ENCODE assay signal across 20 cellular contexts in the genomic region with DNA sequence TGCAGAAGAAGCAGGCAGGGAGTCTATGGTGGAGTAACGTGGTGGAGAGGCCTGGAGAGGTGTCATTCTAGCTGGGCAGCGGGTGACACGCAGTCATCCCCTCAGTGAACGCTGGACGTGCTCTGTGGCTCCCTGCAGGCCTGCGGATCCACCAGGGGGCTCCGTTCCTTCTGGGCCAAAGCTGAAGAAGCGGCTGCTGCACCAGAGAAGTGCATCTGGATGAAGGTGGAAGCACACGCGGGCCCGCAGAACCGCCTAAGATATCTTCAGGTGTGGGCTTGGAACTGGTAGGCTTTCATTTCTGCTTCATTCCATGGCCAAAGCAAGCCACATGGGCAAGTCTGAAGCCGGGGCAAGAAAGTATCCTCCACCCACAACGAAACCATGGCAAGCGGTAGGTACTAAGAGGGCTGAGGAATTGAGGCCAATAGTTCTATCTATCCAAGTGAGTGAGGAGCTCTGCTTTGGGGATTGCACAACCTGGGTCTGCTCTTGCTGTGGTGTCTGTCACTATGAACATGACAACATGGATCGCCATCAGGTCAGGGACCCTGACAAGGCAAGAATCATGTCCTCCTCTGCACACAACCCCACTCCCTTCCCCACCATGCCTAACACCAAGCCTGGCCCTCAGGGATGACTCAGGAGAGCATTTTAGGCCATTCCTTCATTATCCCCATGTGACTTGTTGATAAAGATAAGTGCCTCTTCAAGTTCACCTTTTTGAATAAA.
DNase-seq lines count a peak whose midpoint lies in the region; ATAC-seq, FAIRE-seq and TF ChIP-seq lines count a peak whose summit lies in the region.
"Had no signal": no experiment of that assay in that cellular context is flagged by ENCODE, and none has a peak within 500 bp of the region (broad histone marks: within the 10 kb centered on the region; RNA-seq: fewer than 3 reads in every experiment).

No MANE protein-coding gene starts in this region.

- ATAC-seq in GM23338 (peak; percentile 76), HG03039 (IDR thresholded peaks at IDR 0.05; ENCODE audit: unreplicated experiment) (no peak), GM18498 (IDR thresholded peaks at IDR 0.05; ENCODE audit: unreplicated experiment) (no peak)
- ATAC-seq: psoas muscle; stimulated activated naive B cell treated with anti-CD40 and anti-IgM and Interleukin-4, amounts not matched to agents 10 μg/mL and 1 μg/mL and 100 μg/mL, for 72 hours had no signal

- no TSS peak for BruUV-seq in Calu3 (replicated peaks; lab: Mats Ljungman, UMichigan)

- no peaks in the 10 kb centered on the region for H3K79me2 ChIP-seq in GM23338 (replicated peaks; ENCODE audit: insufficient read depth)

- no peaks in the 10 kb centered on the region for H4K20me1 ChIP-seq in GM23338 (replicated peaks; ENCODE audit: insufficient read depth)

- FAIRE-seq in HTR-8/SVneo (lab: Jason Lieb, UNC), result no peak

- H3K27me3 ChIP-seq in GM23338 (ENCODE audit: insufficient read depth), result no peaks in the 10 kb centered on the region
- H3K27me3 ChIP-seq: cardiac muscle cell, upper lobe of left lung had no signal

- H3K27me3 Mint-ChIP-seq in Calu3 (ENCODE audit: unreplicated experiment) (peaks cover 63% of the 10 kb centered on the region), GM23338 (ENCODE audit: insufficient read depth, low read depth, poor library complexity) (peaks cover 2% of the 10 kb centered on the region), glutamatergic neuron (ENCODE audit: unreplicated experiment) (peaks cover 2% of the 10 kb centered on the region)

- no peak overlapping the region for H3K4me3 Mint-ChIP-seq in Calu3 (ENCODE audit: low read depth, unreplicated experiment)
- no peak overlapping the region for H3K4me3 Mint-ChIP-seq in GM23338
- no peak overlapping the region for H3K4me3 Mint-ChIP-seq in glutamatergic neuron (ENCODE audit: unreplicated experiment)
- H3K4me3 Mint-ChIP-seq: memory B cell; nephron; stimulated activated naive B cell treated with anti-CD40 and anti-IgM and Interleukin-4, amounts not matched to agents 10 μg/mL and 1 μg/mL and 100 μg/mL, for 72 hours; T-helper 1 cell treated with Interleukin-12 subunit alpha and Interleukin-12 subunit beta and Interleukin-4 antibody, amounts not matched to agents 30 μg/mL and 1 μg/mL, for 36 hours had no signal

- intact Hi-C loops in Calu3 (cut with micrococcal nuclease; ENCODE audit: unreplicated experiment), result no loop called here

- TF ChIP-seq CTCF in Calu3 (IDR thresholded peaks at IDR 0.05; ENCODE audit: unreplicated experiment) (peak; percentile 37), GM23338 (conservative IDR thresholded peaks at IDR 0.05; ENCODE audit: low read depth in 2 of 2) (peak; percentile 49 to 65), glutamatergic neuron (IDR thresholded peaks at IDR 0.05; ENCODE audit: partially characterized antibody, unreplicated experiment) (no peak)

- H3K27ac ChIP-seq in GM23338 (ENCODE audit: low read depth), result peak overlapping the region; percentile 21
- H3K27ac ChIP-seq: cardiac muscle cell, GM23248, psoas muscle, upper lobe of left lung had no signal

- DNase-seq in Calu3 (no peak), GM23338 (ENCODE audit: low spot score) (peak; percentile 56), SK-N-DZ (ENCODE audit: low spot score) (peak; percentile 9), islet precursor cell (peak; percentile 90), glutamatergic neuron (no peak), HTR-8/SVneo (ENCODE audit: insufficient read length, low spot score) (no peak)
- DNase-seq: activated T-cell treated with anti-CD3 and anti-CD28 coated beads, Interleukin-2, amount 50 U/mL, for 1 hour; NCI-H187; NCI-H446 treated with DMSO at 0.1 percent for 48 hours; psoas muscle; SHP77 treated with DMSO at 0.1 percent for 48 hours; stimulated activated naive B cell treated with anti-CD40 and anti-IgM and Interleukin-4, amounts not matched to agents 10 μg/mL and 1 μg/mL and 100 μg/mL, for 72 hours; upper lobe of left lung had no signal

- H3K9me2 ChIP-seq in GM23338 (ENCODE audit: insufficient read depth), result no peaks in the 10 kb centered on the region

- CTCF ChIA-PET in Calu3 (lab: Charles Lee), result interaction anchor here (0.9 to 2.0 kb wide), 2 partner anchors 64 to 118 kb away, joined by 3 to 6 read pairs; no protein-coding TSS in a partner anchor

- H3K4me3 ChIP-seq in GM23338, result no peak overlapping the region
- H3K4me3 ChIP-seq: cardiac muscle cell, GM23248, psoas muscle, upper lobe of left lung had no signal

- H3K4me1 ChIP-seq in GM23338 (ENCODE audit: insufficient read depth), result no peaks in the 10 kb centered on the region
- H3K4me1 ChIP-seq: psoas muscle, upper lobe of left lung had no signal

- H3K4me1 Mint-ChIP-seq in Calu3 (ENCODE audit: low read depth, unreplicated experiment) (no peaks in the 10 kb centered on the region), GM23338 (no peaks in the 10 kb centered on the region), glutamatergic neuron (ENCODE audit: low read depth, unreplicated experiment) (no peaks in the 10 kb centered on the region)
- H3K4me1 Mint-ChIP-seq: memory B cell; nephron; stimulated activated naive B cell treated with anti-CD40 and anti-IgM and Interleukin-4, amounts not matched to agents 10 μg/mL and 1 μg/mL and 100 μg/mL, for 72 hours had no signal

- H3K27ac Mint-ChIP-seq in Calu3 (ENCODE audit: unreplicated experiment) (no peak overlapping the region), GM23338 (peak overlapping the region; percentile 89), glutamatergic neuron (ENCODE audit: unreplicated experiment) (no peak overlapping the region)
- H3K27ac Mint-ChIP-seq: memory B cell had no signal

- H2AFZ ChIP-seq in GM23338, result peak overlapping the region; percentile 63; the same call in 1 of the 2 replicates
- H2AFZ ChIP-seq: GM23248 had no signal

- H3K9me3 Mint-ChIP-seq in Calu3 (ENCODE audit: low read depth, unreplicated experiment) (peaks cover 16% of the 10 kb centered on the region), GM23338 (peaks cover 48% of the 10 kb centered on the region), glutamatergic neuron (ENCODE audit: unreplicated experiment) (peaks cover 9% of the 10 kb centered on the region)

- H3K4me2 ChIP-seq in GM23338, result no peak overlapping the region

- peaks cover 41% of the 10 kb centered on the region for H3K36me3 Mint-ChIP-seq in Calu3 (ENCODE audit: insufficient read depth, unreplicated experiment)
- H3K36me3 Mint-ChIP-seq in GM23338 (ENCODE audit: low read depth), result peaks cover 36% of the 10 kb centered on the region
- H3K36me3 Mint-ChIP-seq in glutamatergic neuron (ENCODE audit: unreplicated experiment), result peaks cover 17% of the 10 kb centered on the region

- peaks cover 11% of the 10 kb centered on the region; the same call in 1 of the 2 replicates for H3K36me3 ChIP-seq in GM23338 (ENCODE audit: insufficient read depth)
- H3K36me3 ChIP-seq: cardiac muscle cell, upper lobe of left lung had no signal

- no peaks in the 10 kb centered on the region for H3F3A ChIP-seq in GM23338 (replicated peaks; ENCODE audit: low read depth)

TF ChIP-seq in GM23338, 12 proteins besides CTCF, POLR2A, EP300 and RAD21 (continues in another document):
- TF ChIP-seq EZH2 (IDR thresholded peaks at IDR 0.05; ENCODE audit: low read depth, unreplicated experiment), result no peak
- no peak for TF ChIP-seq JUNB (IDR thresholded peaks at IDR 0.05; ENCODE audit: unreplicated experiment)
- TF ChIP-seq ZNF331 (CRISPR knock-in tag; IDR thresholded peaks at IDR 0.05; ENCODE audit: low read depth), result no peak
- TF ChIP-seq NANOG (IDR thresholded peaks at IDR 0.05; ENCODE audit: borderline replicate concordance), result no peak
- TF ChIP-seq, protein P1, sequence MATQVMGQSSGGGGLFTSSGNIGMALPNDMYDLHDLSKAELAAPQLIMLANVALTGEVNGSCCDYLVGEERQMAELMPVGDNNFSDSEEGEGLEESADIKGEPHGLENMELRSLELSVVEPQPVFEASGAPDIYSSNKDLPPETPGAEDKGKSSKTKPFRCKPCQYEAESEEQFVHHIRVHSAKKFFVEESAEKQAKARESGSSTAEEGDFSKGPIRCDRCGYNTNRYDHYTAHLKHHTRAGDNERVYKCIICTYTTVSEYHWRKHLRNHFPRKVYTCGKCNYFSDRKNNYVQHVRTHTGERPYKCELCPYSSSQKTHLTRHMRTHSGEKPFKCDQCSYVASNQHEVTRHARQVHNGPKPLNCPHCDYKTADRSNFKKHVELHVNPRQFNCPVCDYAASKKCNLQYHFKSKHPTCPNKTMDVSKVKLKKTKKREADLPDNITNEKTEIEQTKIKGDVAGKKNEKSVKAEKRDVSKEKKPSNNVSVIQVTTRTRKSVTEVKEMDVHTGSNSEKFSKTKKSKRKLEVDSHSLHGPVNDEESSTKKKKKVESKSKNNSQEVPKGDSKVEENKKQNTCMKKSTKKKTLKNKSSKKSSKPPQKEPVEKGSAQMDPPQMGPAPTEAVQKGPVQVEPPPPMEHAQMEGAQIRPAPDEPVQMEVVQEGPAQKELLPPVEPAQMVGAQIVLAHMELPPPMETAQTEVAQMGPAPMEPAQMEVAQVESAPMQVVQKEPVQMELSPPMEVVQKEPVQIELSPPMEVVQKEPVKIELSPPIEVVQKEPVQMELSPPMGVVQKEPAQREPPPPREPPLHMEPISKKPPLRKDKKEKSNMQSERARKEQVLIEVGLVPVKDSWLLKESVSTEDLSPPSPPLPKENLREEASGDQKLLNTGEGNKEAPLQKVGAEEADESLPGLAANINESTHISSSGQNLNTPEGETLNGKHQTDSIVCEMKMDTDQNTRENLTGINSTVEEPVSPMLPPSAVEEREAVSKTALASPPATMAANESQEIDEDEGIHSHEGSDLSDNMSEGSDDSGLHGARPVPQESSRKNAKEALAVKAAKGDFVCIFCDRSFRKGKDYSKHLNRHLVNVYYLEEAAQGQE (IDR thresholded peaks at IDR 0.05; ENCODE audit: unreplicated experiment), result no peak
- no peak for TF ChIP-seq POLR2AphosphoS5 (IDR thresholded peaks at IDR 0.05; ENCODE audit: low read depth)

Comparison
In these comparisons a context has a peak if more than half of its experiments do, and no peak if none do; other contexts are left out.
1. DNase-seq: peak in GM23338 (single experiment), SK-N-DZ (single experiment) and islet precursor cell (single experiment); none in Calu3 (single experiment), glutamatergic neuron (single experiment) and HTR-8/SVneo (single experiment).